30 cellular contexts compared by ENCODE assay signal in the genomic region with DNA sequence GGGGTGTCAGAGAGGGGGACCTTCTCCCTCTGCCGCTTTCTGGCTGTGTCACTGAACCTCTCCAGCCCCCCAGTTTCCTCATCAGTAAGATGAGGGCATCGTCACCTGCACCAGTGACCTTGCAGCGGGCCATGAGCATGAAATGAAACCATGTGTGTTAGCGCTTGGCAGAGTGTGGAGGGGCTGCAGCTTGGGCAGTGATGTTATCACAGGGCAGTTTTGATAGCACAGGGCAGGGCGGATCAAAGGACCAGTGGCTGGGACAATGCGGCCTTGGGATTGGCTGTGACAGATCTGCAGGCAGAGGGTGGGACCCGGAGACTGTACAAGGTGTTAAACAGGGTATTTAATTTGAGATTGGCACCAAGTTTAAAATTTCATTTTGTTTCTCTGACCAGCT. TPM values are rescaled to one million over a fixed set of nuclear protein-coding genes. Genes with fewer than 3 reads are reported as not detected.
"Had no signal": no experiment of that assay in that cellular context is flagged by ENCODE, and none has a peak within 500 bp of the region (broad histone marks: within the 10 kb centered on the region; RNA-seq: fewer than 3 reads in every experiment).

No MANE protein-coding gene starts in this region.

- H3K4me3 ChIP-seq: ascending aorta, breast epithelium, cardiac muscle cell, coronary artery, dorsolateral prefrontal cortex, esophagus muscularis mucosa, gastrocnemius medialis, heart right ventricle had no signal

- H3K4me1 ChIP-seq: ascending aorta, breast epithelium, foreskin keratinocyte, gastrocnemius medialis had no signal

- H3K27ac Mint-ChIP-seq: activated B cell treated with CpG ODN at 0.5 μM for 24 hours; activated CD8-positive, alpha-beta T cell treated with anti-CD3 and anti-CD28 coated beads for 36 hours; activated naive CD4-positive, alpha-beta T cell treated with anti-CD3 and anti-CD28 coated beads for 36 hours; activated naive CD8-positive, alpha-beta T cell treated with anti-CD3 and anti-CD28 coated beads for 36 hours; activated T-helper 17 cell treated with anti-CD3 and anti-CD28 coated beads, Interleukin-2, amount 50 U/mL, for 72 hours; dendritic cell treated with granulocyte-macrophage colony-stimulating factor and Interleukin-4, amounts not matched to agents 40 ng/mL and 50 ng/mL, for 4 days; effector memory CD8-positive, alpha-beta T cell; T-cell; T-helper 1 cell treated with Interleukin-12 subunit alpha and Interleukin-12 subunit beta and Interleukin-4 antibody, amounts not matched to agents 30 μg/mL and 1 μg/mL, for 36 hours; T-helper 2 cell treated with Interferon-gamma antibody and Interleukin-4, amounts not matched to agents 5 μg/mL and 100 μg/mL, for 36 hours had no signal

- H3K27ac ChIP-seq: ascending aorta, breast epithelium, cardiac muscle cell, coronary artery, esophagus muscularis mucosa, foreskin keratinocyte, gastrocnemius medialis, heart right ventricle, WERI-Rb-1 had no signal

- ATAC-seq: activated CD4-positive, CD25-positive, alpha-beta regulatory T cell treated with anti-CD3 and anti-CD28 coated beads, Interleukin-2, amount 50 U/mL, for 24 hours; activated CD8-positive, alpha-beta T cell treated with anti-CD3 and anti-CD28 coated beads for 36 hours; activated T-cell treated with anti-CD3 and anti-CD28 coated beads, Interleukin-2, amount 50 U/mL, for 4 hours; activated T-helper 17 cell treated with anti-CD3 and anti-CD28 coated beads, Interleukin-2, amount 50 U/mL, for 72 hours; effector memory CD8-positive, alpha-beta T cell; foreskin keratinocyte; gastrocnemius medialis; heart right ventricle had no signal

- H3K27me3 Mint-ChIP-seq: activated B cell treated with CpG ODN at 0.5 μM for 24 hours; activated CD8-positive, alpha-beta T cell treated with anti-CD3 and anti-CD28 coated beads for 36 hours; activated naive CD4-positive, alpha-beta T cell treated with anti-CD3 and anti-CD28 coated beads, Interleukin-2, amount 50 U/mL, for 24 hours; activated naive CD8-positive, alpha-beta T cell treated with anti-CD3 and anti-CD28 coated beads for 36 hours; activated T-helper 17 cell treated with anti-CD3 and anti-CD28 coated beads, Interleukin-2, amount 50 U/mL, for 72 hours; brain; effector memory CD8-positive, alpha-beta T cell; T-cell had no signal

- DNase-seq: activated B cell treated with CpG ODN at 0.5 μM for 24 hours; activated CD4-positive, alpha-beta T cell treated with anti-CD3 and anti-CD28 coated beads, Interleukin-2, amount 50 U/mL, for 1 hour; activated CD8-positive, alpha-beta memory T cell treated with anti-CD3 and anti-CD28 coated beads for 24 hours; activated effector memory CD4-positive, alpha-beta T cell treated with Interleukin-2 at 50 U/mL for 16 hours; activated naive CD8-positive, alpha-beta T cell treated with anti-CD3 and anti-CD28 coated beads for 36 hours; activated T-cell treated with anti-CD3 and anti-CD28 coated beads, Interleukin-2, amount 50 U/mL, for 4 hours; central memory CD4-positive, alpha-beta T cell; dorsolateral prefrontal cortex; effector memory CD8-positive, alpha-beta T cell; erythroblast; foreskin keratinocyte; gastrocnemius medialis; heart right ventricle; T-cell; T1000; WERI-Rb-1 had no signal

- H3K36me3 ChIP-seq: breast epithelium, cardiac muscle cell had no signal

- H3K9me3 Mint-ChIP-seq: activated B cell treated with CpG ODN at 0.5 μM for 24 hours; activated CD8-positive, alpha-beta T cell treated with anti-CD3 and anti-CD28 coated beads for 36 hours; activated naive CD4-positive, alpha-beta T cell treated with anti-CD3 and anti-CD28 coated beads for 36 hours; activated naive CD4-positive, alpha-beta T cell treated with anti-CD3 and anti-CD28 coated beads, Interleukin-2, amount 50 U/mL, for 24 hours; activated naive CD8-positive, alpha-beta T cell treated with anti-CD3 and anti-CD28 coated beads for 36 hours; activated T-cell treated with anti-CD3 and anti-CD28 coated beads, Interleukin-2, amount 50 U/mL, for 4 hours; activated T-helper 17 cell treated with anti-CD3 and anti-CD28 coated beads, Interleukin-2, amount 50 U/mL, for 72 hours; dendritic cell treated with granulocyte-macrophage colony-stimulating factor and Interleukin-4, amounts not matched to agents 40 ng/mL and 50 ng/mL, for 4 days; effector memory CD8-positive, alpha-beta T cell; T-cell; T-helper 1 cell treated with Interleukin-12 subunit alpha and Interleukin-12 subunit beta and Interleukin-4 antibody, amounts not matched to agents 30 μg/mL and 1 μg/mL, for 36 hours; T-helper 2 cell treated with Interferon-gamma antibody and Interleukin-4, amounts not matched to agents 5 μg/mL and 100 μg/mL, for 36 hours had no signal

- H3K9me3 ChIP-seq: ascending aorta, breast epithelium, esophagus muscularis mucosa, gastrocnemius medialis, heart right ventricle had no signal

- H3K27me3 ChIP-seq: ascending aorta, breast epithelium, cardiac muscle cell, dorsolateral prefrontal cortex, esophagus muscularis mucosa, foreskin keratinocyte, gastrocnemius medialis, heart right ventricle had no signal

- H3K4me3 Mint-ChIP-seq: activated B cell treated with CpG ODN at 0.5 μM for 24 hours; activated CD8-positive, alpha-beta T cell treated with anti-CD3 and anti-CD28 coated beads for 36 hours; activated naive CD4-positive, alpha-beta T cell treated with anti-CD3 and anti-CD28 coated beads for 36 hours; activated naive CD4-positive, alpha-beta T cell treated with anti-CD3 and anti-CD28 coated beads, Interleukin-2, amount 50 U/mL, for 24 hours; activated naive CD8-positive, alpha-beta T cell treated with anti-CD3 and anti-CD28 coated beads for 36 hours; activated T-cell treated with anti-CD3 and anti-CD28 coated beads, Interleukin-2, amount 50 U/mL, for 4 hours; activated T-helper 17 cell treated with anti-CD3 and anti-CD28 coated beads, Interleukin-2, amount 50 U/mL, for 72 hours; brain; dendritic cell treated with granulocyte-macrophage colony-stimulating factor and Interleukin-4, amounts not matched to agents 40 ng/mL and 50 ng/mL, for 4 days; effector memory CD8-positive, alpha-beta T cell; T-cell; T-helper 1 cell treated with Interleukin-12 subunit alpha and Interleukin-12 subunit beta and Interleukin-4 antibody, amounts not matched to agents 30 μg/mL and 1 μg/mL, for 36 hours; T-helper 2 cell treated with Interferon-gamma antibody and Interleukin-4, amounts not matched to agents 5 μg/mL and 100 μg/mL, for 36 hours had no signal

- H3K4me1 Mint-ChIP-seq: activated B cell treated with CpG ODN at 0.5 μM for 24 hours; activated naive CD4-positive, alpha-beta T cell treated with anti-CD3 and anti-CD28 coated beads, Interleukin-2, amount 50 U/mL, for 24 hours; activated naive CD8-positive, alpha-beta T cell treated with anti-CD3 and anti-CD28 coated beads for 36 hours had no signal

RNA-seq across cellular contexts. Expression of a gene that starts 44.6 kb away (rescaled TPM):
- total RNA-seq: activated B cell treated with CpG ODN at 0.5 μM for 24 hours; activated CD8-positive, alpha-beta T cell treated with anti-CD3 and anti-CD28 coated beads for 36 hours; activated naive CD8-positive, alpha-beta T cell treated with anti-CD3 and anti-CD28 coated beads for 36 hours; ascending aorta; foreskin keratinocyte; T-cell had no signal
- polyA plus RNA-seq: foreskin keratinocyte had no signal
